In genomic region chrX:19888419-19888879, GRCh38 we compare ENCODE assay signal across 8 cellular contexts. TPM values are rescaled to one million over a fixed set of nuclear protein-coding genes. Genes with fewer than 3 reads are reported as not detected.
A peak's percentile ranks its signal among the peaks of the same experiment; 100 is the strongest.
DNase-seq lines count a peak whose midpoint lies in the region; ATAC-seq and TF ChIP-seq lines count a peak whose summit lies in the region.

No MANE protein-coding gene starts in this region.

- peak overlapping the region; percentile 79 for H3K27ac Mint-ChIP-seq in activated CD8-positive, alpha-beta T cell treated with anti-CD3 and anti-CD28 coated beads, Interleukin-2, amount 10 ng/mL, durations not matched to agents 7 days and 5 days
- peak overlapping the region; percentile 74 to 95 (median 89) for H3K27ac Mint-ChIP-seq in naive thymus-derived CD4-positive, alpha-beta T cell

- peak overlapping the region; percentile 65 to 93 (median 85) for H3K4me2 ChIP-seq in BLaER1 treated with 17β-estradiol and CSF1 and Interleukin-3, amounts not matched to agents 10 nM and 100 nM
- H3K4me2 ChIP-seq in GM23248 (ENCODE audit: unreplicated experiment): peak overlapping the region; percentile 76

- peak overlapping the region; percentile 57 to 98 (median 75) for H3K9ac ChIP-seq in BLaER1 treated with 17β-estradiol and CSF1 and Interleukin-3, amounts not matched to agents 10 nM and 100 nM
- peak overlapping the region; percentile 81 for H3K9ac ChIP-seq in GM23248

- POLR2A ChIA-PET in activated CD8-positive, alpha-beta T cell treated with anti-CD3 and anti-CD28 coated beads, Interleukin-2, amount 10 ng/mL, durations not matched to agents 7 days and 5 days (lab: Charles Lee): interaction anchor here (0.8 kb wide), 1 partner anchor 141 kb away, joined by 3 read pairs; no protein-coding TSS in a partner anchor
- POLR2A ChIA-PET in naive thymus-derived CD4-positive, alpha-beta T cell (lab: Charles Lee): interaction anchor here (0.8 kb wide), 1 partner anchor 90 kb away, joined by 3 read pairs; no protein-coding TSS in a partner anchor

- no peaks in the 10 kb centered on the region for H3K27me3 Mint-ChIP-seq in activated CD8-positive, alpha-beta T cell treated with anti-CD3 and anti-CD28 coated beads, Interleukin-2, amount 10 ng/mL, durations not matched to agents 7 days and 5 days (ENCODE audit: low read depth)
- H3K27me3 Mint-ChIP-seq in naive thymus-derived CD4-positive, alpha-beta T cell: no peaks in the 10 kb centered on the region

- H3K4me3 ChIP-seq in BLaER1 treated with 17β-estradiol and CSF1 and Interleukin-3, amounts not matched to agents 10 nM and 100 nM: peak overlapping the region; percentile 53 to 84 (median 76)
- H3K4me3 ChIP-seq in GM23248: peak overlapping the region; percentile 69
- peak overlapping the region; percentile 59 for H3K4me3 ChIP-seq in fibroblast of pulmonary artery (replicated peaks; ENCODE audit: low read depth, low read length)
- H3K4me3 ChIP-seq in naive thymus-derived CD4-positive, alpha-beta T cell (ENCODE audit: low read length): peak overlapping the region; percentile 55

- H3K9me3 Mint-ChIP-seq in activated CD8-positive, alpha-beta T cell treated with anti-CD3 and anti-CD28 coated beads, Interleukin-2, amount 10 ng/mL, durations not matched to agents 7 days and 5 days (ENCODE audit: insufficient read depth): no peaks in the 10 kb centered on the region
- peaks cover 0 to 10% (median 0%) of the 10 kb centered on the region in 11 donors for H3K9me3 Mint-ChIP-seq in naive thymus-derived CD4-positive, alpha-beta T cell

- H3K36me3 ChIP-seq in BLaER1 treated with 17β-estradiol and CSF1 and Interleukin-3, amounts not matched to agents 10 nM and 100 nM: no peaks in the 10 kb centered on the region
- H3K36me3 ChIP-seq in GM23248 (ENCODE audit: low read depth): no peaks in the 10 kb centered on the region
- no peaks in the 10 kb centered on the region for H3K36me3 ChIP-seq in naive thymus-derived CD4-positive, alpha-beta T cell (ENCODE audit: control insufficient read depth in 2 of 3, insufficient read depth in 3 of 3, low read length in 3 of 3)

- H4K20me1 ChIP-seq in BLaER1 treated with 17β-estradiol and CSF1 and Interleukin-3, amounts not matched to agents 10 nM and 100 nM: peaks cover 7 to 31% (median 27%) of the 10 kb centered on the region in 11 experiments; a peak in 20 of 22 replicates
- H4K20me1 ChIP-seq in GM23248 (ENCODE audit: insufficient read depth): no peaks in the 10 kb centered on the region

- H3K4me1 Mint-ChIP-seq in activated CD8-positive, alpha-beta T cell treated with anti-CD3 and anti-CD28 coated beads, Interleukin-2, amount 10 ng/mL, durations not matched to agents 7 days and 5 days (ENCODE audit: low read depth): peaks cover 52% of the 10 kb centered on the region
- H3K4me1 Mint-ChIP-seq in naive thymus-derived CD4-positive, alpha-beta T cell: peaks cover 14 to 38% (median 34%) of the 10 kb centered on the region in 7 donors

- H3K27ac ChIP-seq in BLaER1 treated with 17β-estradiol and CSF1 and Interleukin-3, amounts not matched to agents 10 nM and 100 nM: peak overlapping the region in 10 of 11 experiments; percentile 51 to 83 (median 69); a peak in 20 of 22 replicates
- peak overlapping the region; percentile 72 for H3K27ac ChIP-seq in GM23248
- H3K27ac ChIP-seq in naive thymus-derived CD4-positive, alpha-beta T cell (ENCODE audit: low read depth, low read length): peak overlapping the region; percentile 68

- in situ Hi-C loops in GM23248 (cut with MboI): loop anchor here (10.0 to 25.0 kb wide), 2 partner anchors 154 to 301 kb away; no protein-coding TSS in a partner anchor

- peak overlapping the region; percentile 75 for H2AFZ ChIP-seq in GM23248

- no peaks in the 10 kb centered on the region for H3F3A ChIP-seq in GM23248 (ENCODE audit: insufficient read depth)

- peaks cover 36% of the 10 kb centered on the region for H3K79me2 ChIP-seq in GM23248 (ENCODE audit: insufficient read depth)

- peak; percentile 62 for TF ChIP-seq CTCF in fibroblast of pulmonary artery (IDR thresholded peaks at IDR 0.05; ENCODE audit: low read length, missing control alignments)

- CTCF ChIA-PET in activated CD8-positive, alpha-beta T cell treated with anti-CD3 and anti-CD28 coated beads, Interleukin-2, amount 10 ng/mL, durations not matched to agents 7 days and 5 days (lab: Charles Lee): interaction anchor here (0.6 to 1.4 kb wide), 9 partner anchors 11 to 343 kb away, joined by 3 to 10 read pairs (median 4); no protein-coding TSS in a partner anchor
- CTCF ChIA-PET in naive thymus-derived CD4-positive, alpha-beta T cell (lab: Charles Lee): interaction anchor here (0.6 to 2.0 kb wide), 5 partner anchors 135 to 501 kb away, joined by 3 to 5 read pairs (median 4); no protein-coding TSS in a partner anchor

- WGBS in GM23248 (ENCODE audit: low coverage in 1 of 2, low lambda C conversion rate in 2 of 2, missing lambda C conversion rate in 2 of 2), 2 experiments: 3 to 6% methylated on average over 11 to 13 of the region's 15 CpGs

- H3K4me1 ChIP-seq in BLaER1 treated with 17β-estradiol and CSF1 and Interleukin-3, amounts not matched to agents 10 nM and 100 nM: peaks cover 19 to 44% (median 39%) of the 10 kb centered on the region in 10 experiments
- H3K4me1 ChIP-seq in GM23248 (ENCODE audit: insufficient read depth): peaks cover 12% of the 10 kb centered on the region; the same call in 1 of the 2 replicates
- H3K4me1 ChIP-seq in naive thymus-derived CD4-positive, alpha-beta T cell (ENCODE audit: control insufficient read depth in 2 of 2, insufficient read depth in 2 of 2, low read length in 2 of 2): peaks cover 5 to 7% of the 10 kb centered on the region in 2 donors

- intact Hi-C loops in naive thymus-derived CD4-positive, alpha-beta T cell (cut with micrococcal nuclease): loop anchor here (1.0 to 2.0 kb wide), 7 partner anchors 89 to 506 kb away; no protein-coding TSS in a partner anchor

- peaks cover 2% of the 10 kb centered on the region for H3K36me3 Mint-ChIP-seq in activated CD8-positive, alpha-beta T cell treated with anti-CD3 and anti-CD28 coated beads, Interleukin-2, amount 10 ng/mL, durations not matched to agents 7 days and 5 days (ENCODE audit: low read depth)
- peaks cover 0 to 7% (median 0%) of the 10 kb centered on the region in 5 donors for H3K36me3 Mint-ChIP-seq in naive thymus-derived CD4-positive, alpha-beta T cell

- H3K9me3 ChIP-seq in BLaER1 treated with 17β-estradiol and CSF1 and Interleukin-3, amounts not matched to agents 10 nM and 100 nM (replicated peaks in 1 of 11): peaks cover 0 to 7% (median 0%) of the 10 kb centered on the region in 11 experiments; a peak in 7 of 22 replicates
- no peaks in the 10 kb centered on the region for H3K9me3 ChIP-seq in GM23248 (ENCODE audit: low read depth)
- H3K9me3 ChIP-seq in naive thymus-derived CD4-positive, alpha-beta T cell (ENCODE audit: control insufficient read depth in 2 of 3, low read length in 3 of 3): no peaks in the 10 kb centered on the region

- H3K4me3 Mint-ChIP-seq in activated CD8-positive, alpha-beta T cell treated with anti-CD3 and anti-CD28 coated beads, Interleukin-2, amount 10 ng/mL, durations not matched to agents 7 days and 5 days: peak overlapping the region; percentile 75
- peak overlapping the region; percentile 78 to 86 (median 82) for H3K4me3 Mint-ChIP-seq in naive thymus-derived CD4-positive, alpha-beta T cell

- no peaks in the 10 kb centered on the region for H3K27me3 ChIP-seq in BLaER1 treated with 17β-estradiol and CSF1 and Interleukin-3, amounts not matched to agents 10 nM and 100 nM
- no peaks in the 10 kb centered on the region for H3K27me3 ChIP-seq in GM23248 (replicated peaks; ENCODE audit: insufficient read depth)
- H3K27me3 ChIP-seq in naive thymus-derived CD4-positive, alpha-beta T cell (ENCODE audit: control insufficient read depth in 2 of 2, insufficient read depth in 2 of 2, low read length in 2 of 2): no peaks in the 10 kb centered on the region

- no peaks in the 10 kb centered on the region for H3K9me2 ChIP-seq in GM23248 (ENCODE audit: insufficient read depth)

- DNase-seq in GM23248 (peak; percentile 80), NCI-H524 treated with DMSO at 0.1 percent for 48 hours (lab: John Stamatoyannopoulos, UW) (peak; percentile 43), fibroblast of pulmonary artery (ENCODE audit: low read depth) (peak; percentile 82)
- DNase-seq in activated CD8-positive, alpha-beta T cell treated with anti-CD3 and anti-CD28 coated beads, Interleukin-2, amount 10 ng/mL, durations not matched to agents 7 days and 5 days: peak; percentile 54
- DNase-seq in naive thymus-derived CD4-positive, alpha-beta T cell: peak in 8 of 9 donors; percentile 9 to 64 (median 56)
- DNase-seq in NK-92 treated with Interleukin-12 subunit alpha and Interleukin-12 subunit beta, amount 100 ng/mL, for 24 hours (lab: John Stamatoyannopoulos, UW): no peak

- ATAC-seq in activated CD8-positive, alpha-beta T cell treated with anti-CD3 and anti-CD28 coated beads, Interleukin-2, amount 10 ng/mL, durations not matched to agents 7 days and 5 days: peak; percentile 29
- ATAC-seq in naive thymus-derived CD4-positive, alpha-beta T cell: peak; percentile 61
- no peak for ATAC-seq in HG02938 (IDR thresholded peaks at IDR 0.05; ENCODE audit: unreplicated experiment)

RNA-seq across cellular contexts. Expression of gene SH3KBP1, which starts 1.0 kb away (rescaled TPM):
- 32.2 and 39.0 TPM in 2 replicates for total RNA-seq in GM23248 (2014; rRNA removed; shearing (Covaris generic))
- polyA plus RNA-seq in GM23248 (2016; fragmentation: Nextera tagmentation; extraction: Ambion mirVana): 85.9 and 87.9 TPM in 2 replicates
- total RNA-seq in activated CD8-positive, alpha-beta T cell treated with anti-CD3 and anti-CD28 coated beads, Interleukin-2, amount 10 ng/mL, durations not matched to agents 7 days and 5 days: 10 to 100 TPM; 85.6 to 95.3 TPM
- 100 to 1,000 TPM; 103 to 130 (median 129) TPM for total RNA-seq in naive thymus-derived CD4-positive, alpha-beta T cell
- polyA plus RNA-seq in naive thymus-derived CD4-positive, alpha-beta T cell: 100 to 1,000 TPM; 137 to 183 TPM
